In the genomic region with DNA sequence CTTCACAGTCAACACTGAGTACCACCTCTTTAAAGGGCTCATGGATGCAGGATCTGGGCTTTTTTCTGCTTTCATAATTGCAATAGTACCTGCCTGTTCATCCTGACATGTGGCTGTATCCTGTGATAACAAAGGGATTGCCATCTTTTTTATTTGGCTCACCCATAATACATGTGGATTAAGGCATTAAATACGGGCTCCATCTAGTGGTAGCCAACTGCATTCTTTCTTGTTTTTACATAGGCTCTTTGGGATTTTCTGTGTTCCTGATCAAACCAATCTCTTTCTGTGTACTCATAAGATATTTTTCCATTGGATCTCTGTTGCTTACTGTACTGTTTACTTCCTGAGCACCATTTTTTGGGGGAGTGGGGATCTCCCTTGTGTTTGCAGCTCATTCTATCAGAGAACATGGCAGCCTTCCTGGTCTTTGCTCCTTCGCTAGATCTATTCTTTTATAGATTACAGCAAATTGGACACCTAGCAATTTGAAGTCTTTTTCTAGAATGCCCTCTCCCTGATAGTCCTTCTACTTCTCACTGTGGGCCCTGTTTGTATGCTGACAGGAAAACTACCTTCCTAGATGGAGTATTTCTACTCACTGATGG, we compare ENCODE assay signal across 8 cellular contexts.
DNase-seq lines count a peak whose midpoint lies in the region; ATAC-seq and TF ChIP-seq lines count a peak whose summit lies in the region.

No MANE protein-coding gene starts in this region.

- H3K9me3 ChIP-seq in spleen, result no peaks in the 10 kb centered on the region

- DNase-seq in NCI-H1417 (lab: John Stamatoyannopoulos, UW) (peak; percentile 24 to 69 (median 34)), NCI-H1417 treated with DMSO at 0.1 percent for 48 hours (lab: John Stamatoyannopoulos, UW) (no peak), SHP77 treated with DMSO at 0.1 percent for 48 hours (lab: John Stamatoyannopoulos, UW) (peak; percentile 46), foreskin keratinocyte (peak; percentile 20 to 57), spleen (no peak)
- no peak for DNase-seq in activated CD8-positive, alpha-beta memory T cell treated with anti-CD3 and anti-CD28 coated beads, Interleukin-2, amount 50 U/mL, for 48 hours
- no peak for DNase-seq in effector CD8-positive, alpha-beta T cell (lab: John Stamatoyannopoulos, UW)

- TF ChIP-seq CTCF in LNCAP (IDR thresholded peaks at IDR 0.05) (peak; percentile 81), foreskin keratinocyte (conservative IDR thresholded peaks at IDR 0.05) (peak; percentile 89), spleen (IDR thresholded peaks at IDR 0.05 in 8 of 11, conservative IDR thresholded peaks at IDR 0.05 in 3 of 11) (peak in 6 of 11 experiments; percentile 23 to 49 (median 46))

- no peaks in the 10 kb centered on the region for H3K36me3 ChIP-seq in spleen

- TF ChIP-seq POLR2A in spleen (IDR thresholded peaks at IDR 0.05), result no peak

- H3K4me1 ChIP-seq in foreskin keratinocyte (no peaks in the 10 kb centered on the region), spleen (no peaks in the 10 kb centered on the region)

- H3K27me3 ChIP-seq in foreskin keratinocyte (no peaks in the 10 kb centered on the region), spleen (replicated peaks in 1 of 7) (no peaks in the 10 kb centered on the region)

- WGBS in spleen, 5 donors, result 47 to 58% (median 49%) methylated on average over 2 of the region's 2 CpGs

- peak; percentile 67 for ATAC-seq in foreskin keratinocyte

- H3K27ac ChIP-seq in foreskin keratinocyte (no peak overlapping the region), spleen (no peak overlapping the region)

- intact Hi-C loops in spleen (cut with DNase I; ENCODE audit: low total_unique reads), result no loop called here

- H3K4me3 ChIP-seq in spleen, result no peak overlapping the region

Comparison
In these comparisons a context has a peak if more than half of its experiments do, and no peak if none do; other contexts are left out.
1. DNase-seq: peak in NCI-H1417 (3 of 3), SHP77 treated with DMSO at 0.1 percent for 48 hours (single experiment) and foreskin keratinocyte (2 of 2); none in NCI-H1417 treated with DMSO at 0.1 percent for 48 hours (single experiment), spleen (single experiment), activated CD8-positive, alpha-beta memory T cell treated with anti-CD3 and anti-CD28 coated beads, Interleukin-2, amount 50 U/mL, for 48 hours (single experiment) and effector CD8-positive, alpha-beta T cell (single experiment).
2. Peak in every context shown above with its lines, with median percentiles within 50 percentile points of each other: CTCF ChIP-seq.